In genomic region chr3:9194509-9195184, GRCh38 we compare ENCODE assay signal across 17 cellular contexts. TPM values are rescaled to one million over a fixed set of nuclear protein-coding genes. Genes with fewer than 3 reads are reported as not detected.
DNase-seq lines count a peak whose midpoint lies in the region; ATAC-seq and TF ChIP-seq lines count a peak whose summit lies in the region.
"Had no signal": no experiment of that assay in that cellular context is flagged by ENCODE, and none has a peak within 500 bp of the region (broad histone marks: within the 10 kb centered on the region; RNA-seq: fewer than 3 reads in every experiment).

No MANE protein-coding gene starts in this region.

- H3K4me2 ChIP-seq in PC-3 (ENCODE audit: low read length), result peak overlapping the region; percentile 23

- H3K27ac ChIP-seq in PC-3 (ENCODE audit: low read length), result peak overlapping the region; percentile 64
- H3K27ac ChIP-seq: thyroid gland, WERI-Rb-1 had no signal

- no peak overlapping the region for H3K4me3 Mint-ChIP-seq in activated CD8-positive, alpha-beta T cell treated with anti-CD3 and anti-CD28 coated beads, Interleukin-2, amount 10 ng/mL, durations not matched to agents 7 days and 5 days
- H3K4me3 Mint-ChIP-seq: activated CD8-positive, alpha-beta T cell treated with anti-CD3 and anti-CD28 coated beads for 36 hours; activated T-helper 1 cell treated with anti-CD3 and anti-CD28 coated beads, Interleukin-12 subunit alpha, Interleukin-12 subunit beta, Interleukin-2, Interleukin-4 antibody, amounts not matched to agents 30 ng/mL and 10 ng/mL and 1 ng/mL, durations not matched to agents 14 hours and 24 hours and 36 hours; B cell; effector memory CD8-positive, alpha-beta T cell had no signal

- no peak for TF ChIP-seq CTCF in PC-3 (conservative IDR thresholded peaks at IDR 0.05; ENCODE audit: low read depth, low read length)

- no peaks in the 10 kb centered on the region for H3K36me3 Mint-ChIP-seq in activated CD8-positive, alpha-beta T cell treated with anti-CD3 and anti-CD28 coated beads, Interleukin-2, amount 10 ng/mL, durations not matched to agents 7 days and 5 days (ENCODE audit: low read depth)

- DNase-seq in Daoy (ENCODE audit: low read depth) (peak; percentile 19), NCI-H2081 treated with DMSO at 0.1 percent for 48 hours (lab: John Stamatoyannopoulos, UW) (peak; percentile 37), PC-3 (peak; percentile 83), mesenteric fat pad (ENCODE audit: low spot score) (peak; percentile 55), GM19238 (ENCODE audit: insufficient read length, low spot score) (no peak)
- DNase-seq in activated CD8-positive, alpha-beta T cell treated with anti-CD3 and anti-CD28 coated beads, Interleukin-2, amount 10 ng/mL, durations not matched to agents 7 days and 5 days, result no peak
- DNase-seq: activated CD8-positive, alpha-beta T cell treated with anti-CD3 and anti-CD28 coated beads for 36 hours; central memory CD4-positive, alpha-beta T cell; effector memory CD8-positive, alpha-beta T cell; IMR-90; RPMI8226; T-helper 1 cell; thyroid gland; WERI-Rb-1 had no signal

- ATAC-seq in PC-3 (peak; percentile 94), HG02973 (IDR thresholded peaks at IDR 0.05; ENCODE audit: unreplicated experiment) (no peak)
- no peak for ATAC-seq in activated CD8-positive, alpha-beta T cell treated with anti-CD3 and anti-CD28 coated beads, Interleukin-2, amount 10 ng/mL, durations not matched to agents 7 days and 5 days
- ATAC-seq: activated CD8-positive, alpha-beta T cell treated with anti-CD3 and anti-CD28 coated beads for 36 hours; effector memory CD8-positive, alpha-beta T cell had no signal

- no peak overlapping the region for H3K4me3 ChIP-seq in PC-3 (ENCODE audit: low read length)
- H3K4me3 ChIP-seq: thyroid gland had no signal

- CTCF ChIA-PET in PC-3 (lab: Charles Lee), result no interaction called here
- CTCF ChIA-PET in activated CD8-positive, alpha-beta T cell treated with anti-CD3 and anti-CD28 coated beads, Interleukin-2, amount 10 ng/mL, durations not matched to agents 7 days and 5 days (lab: Charles Lee), result no interaction called here

- H3K79me2 ChIP-seq in PC-3 (ENCODE audit: low read length), result no peaks in the 10 kb centered on the region

- H3K36me3 ChIP-seq in PC-3 (ENCODE audit: low read depth, low read length), result no peaks in the 10 kb centered on the region
- H3K36me3 ChIP-seq: thyroid gland, WERI-Rb-1 had no signal

- peak overlapping the region; percentile 1; the same call in 1 of the 2 replicates for H3K9ac ChIP-seq in PC-3 (ENCODE audit: low read length)

- H3K9me3 ChIP-seq in PC-3 (ENCODE audit: low read length), result no peaks in the 10 kb centered on the region
- H3K9me3 ChIP-seq: thyroid gland had no signal

- H3K9me3 Mint-ChIP-seq in activated CD8-positive, alpha-beta T cell treated with anti-CD3 and anti-CD28 coated beads, Interleukin-2, amount 10 ng/mL, durations not matched to agents 7 days and 5 days (ENCODE audit: insufficient read depth), result no peaks in the 10 kb centered on the region
- H3K9me3 Mint-ChIP-seq: activated CD8-positive, alpha-beta T cell treated with anti-CD3 and anti-CD28 coated beads for 36 hours; activated T-helper 1 cell treated with anti-CD3 and anti-CD28 coated beads, Interleukin-12 subunit alpha, Interleukin-12 subunit beta, Interleukin-2, Interleukin-4 antibody, amounts not matched to agents 30 ng/mL and 10 ng/mL and 1 ng/mL, durations not matched to agents 14 hours and 24 hours and 36 hours; effector memory CD8-positive, alpha-beta T cell had no signal

- intact Hi-C loops in PC-3 (cut with micrococcal nuclease), result loop anchor here (1.0 to 2.0 kb wide), 2 partner anchors 20 to 55 kb away; partner anchors contain the start of gene SRGAP3

- POLR2A ChIA-PET in PC-3 (lab: Charles Lee; ENCODE audit: unreplicated experiment), result interaction anchor here (0.5 to 0.6 kb wide), 2 partner anchors 20 to 711 kb away, joined by 5 to 9 read pairs; no protein-coding TSS in a partner anchor
- POLR2A ChIA-PET in activated CD8-positive, alpha-beta T cell treated with anti-CD3 and anti-CD28 coated beads, Interleukin-2, amount 10 ng/mL, durations not matched to agents 7 days and 5 days (lab: Charles Lee), result no interaction called here

- H3K9me2 ChIP-seq in PC-3 (replicated peaks; ENCODE audit: low read length), result no peaks in the 10 kb centered on the region

- H3K27me3 ChIP-seq in PC-3 (ENCODE audit: low read length), result no peaks in the 10 kb centered on the region
- H3K27me3 ChIP-seq: thyroid gland had no signal

- H3K4me1 Mint-ChIP-seq in activated CD8-positive, alpha-beta T cell treated with anti-CD3 and anti-CD28 coated beads, Interleukin-2, amount 10 ng/mL, durations not matched to agents 7 days and 5 days (ENCODE audit: low read depth), result peaks cover 2% of the 10 kb centered on the region
- H3K4me1 Mint-ChIP-seq: B cell had no signal

- peaks cover 26% of the 10 kb centered on the region for H3K27me3 Mint-ChIP-seq in activated CD8-positive, alpha-beta T cell treated with anti-CD3 and anti-CD28 coated beads, Interleukin-2, amount 10 ng/mL, durations not matched to agents 7 days and 5 days (ENCODE audit: low read depth)
- H3K27me3 Mint-ChIP-seq: activated CD8-positive, alpha-beta T cell treated with anti-CD3 and anti-CD28 coated beads for 36 hours had no signal

- no peaks in the 10 kb centered on the region for H4K20me1 ChIP-seq in PC-3 (ENCODE audit: low read length)

- H2AFZ ChIP-seq in PC-3 (ENCODE audit: low read length), result no peak overlapping the region

- H3F3A ChIP-seq in PC-3 (ENCODE audit: low read length, unreplicated experiment), result no peaks in the 10 kb centered on the region

- BruUV-seq in PC-3 (replicated peaks; lab: Mats Ljungman, UMichigan), result no TSS peak

- H3K27ac Mint-ChIP-seq in activated CD8-positive, alpha-beta T cell treated with anti-CD3 and anti-CD28 coated beads, Interleukin-2, amount 10 ng/mL, durations not matched to agents 7 days and 5 days, result no peak overlapping the region
- H3K27ac Mint-ChIP-seq: activated CD8-positive, alpha-beta T cell treated with anti-CD3 and anti-CD28 coated beads for 36 hours; activated T-helper 1 cell treated with anti-CD3 and anti-CD28 coated beads, Interleukin-12 subunit alpha, Interleukin-12 subunit beta, Interleukin-2, Interleukin-4 antibody, amounts not matched to agents 30 ng/mL and 10 ng/mL and 1 ng/mL, durations not matched to agents 14 hours and 24 hours and 36 hours; B cell; effector memory CD8-positive, alpha-beta T cell had no signal

- H3K4me1 ChIP-seq in PC-3 (ENCODE audit: insufficient read depth, low read length), result peaks cover 21% of the 10 kb centered on the region

RNA-seq across cellular contexts. Expression of gene SRGAP3, which starts 54.8 kb away (rescaled TPM):
- total RNA-seq in Daoy (2014; rRNA removed; shearing (Covaris generic)), result 1.9 and 5.0 TPM in 2 replicates
- 7.5 and 9.6 TPM in 2 replicates for total RNA-seq in PC-3 (2014; rRNA removed)
- total RNA-seq in mesenteric fat pad, result 2.7 TPM
- 1 to 10 TPM; 5.3 to 5.9 TPM for total RNA-seq in activated CD8-positive, alpha-beta T cell treated with anti-CD3 and anti-CD28 coated beads, Interleukin-2, amount 10 ng/mL, durations not matched to agents 7 days and 5 days

Comparison
In these comparisons a context has a peak if more than half of its experiments do, and no peak if none do; other contexts are left out.
1. DNase-seq: peak in Daoy (single experiment), NCI-H2081 treated with DMSO at 0.1 percent for 48 hours (single experiment), PC-3 (single experiment) and mesenteric fat pad (single experiment); none in GM19238 (single experiment) and activated CD8-positive, alpha-beta T cell treated with anti-CD3 and anti-CD28 coated beads, Interleukin-2, amount 10 ng/mL, durations not matched to agents 7 days and 5 days (single experiment).